9 cellular contexts compared by ENCODE assay signal in the genomic region with DNA sequence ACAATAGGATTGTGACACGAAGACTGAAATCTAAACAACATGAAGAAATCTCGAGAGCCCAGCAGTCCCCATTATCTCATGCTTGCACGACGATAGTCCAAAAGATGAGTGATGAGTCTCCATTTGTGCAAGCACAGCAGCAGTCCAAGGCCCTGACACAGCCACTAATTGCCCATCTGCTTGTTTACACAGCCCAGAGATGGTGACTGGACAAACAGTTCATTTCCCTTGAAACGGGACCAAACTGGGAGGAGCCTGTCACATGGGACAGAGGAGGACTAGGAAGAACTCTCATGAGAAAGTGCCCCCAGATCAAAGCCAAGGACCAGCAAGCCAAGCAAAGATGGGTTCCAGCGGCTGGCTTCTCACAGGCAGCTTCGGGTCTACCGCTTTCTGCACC.
A peak's percentile ranks its signal among the peaks of the same experiment; 100 is the strongest.
DNase-seq lines count a peak whose midpoint lies in the region; ATAC-seq and TF ChIP-seq lines count a peak whose summit lies in the region.
"Had no signal": no experiment of that assay in that cellular context is flagged by ENCODE, and none has a peak within 500 bp of the region (broad histone marks: within the 10 kb centered on the region; RNA-seq: fewer than 3 reads in every experiment).

No MANE protein-coding gene starts in this region.

- no peaks in the 10 kb centered on the region for H3K9me2 ChIP-seq in hepatocyte (replicated peaks; ENCODE audit: insufficient read depth)

- H3K4me3 ChIP-seq in hepatocyte (no peak overlapping the region), suprapubic skin (no peak overlapping the region)
- H3K4me3 ChIP-seq: left ventricle myocardium inferior had no signal

- H3K4me1 ChIP-seq in hepatocyte (ENCODE audit: insufficient read depth) (no peaks in the 10 kb centered on the region), suprapubic skin (no peaks in the 10 kb centered on the region)
- H3K4me1 ChIP-seq: left ventricle myocardium inferior had no signal

- no peaks in the 10 kb centered on the region for H3K36me3 ChIP-seq in hepatocyte (replicated peaks; ENCODE audit: insufficient read depth, low read depth)
- H3K36me3 ChIP-seq in suprapubic skin = no peaks in the 10 kb centered on the region
- H3K36me3 ChIP-seq: left ventricle myocardium inferior had no signal

- TF ChIP-seq EP300 in suprapubic skin (IDR thresholded peaks at IDR 0.05) = no peak

- H4K20me1 ChIP-seq in hepatocyte (ENCODE audit: insufficient read depth, poor library complexity, severe bottlenecking) = no peaks in the 10 kb centered on the region

- 73% methylated on average over 8 of the region's 8 CpGs for WGBS in hepatocyte (ENCODE audit: low lambda C conversion rate, missing lambda C conversion rate)
- 73% methylated on average over 8 of the region's 8 CpGs for WGBS in suprapubic skin

- H3K27ac ChIP-seq in hepatocyte (no peak overlapping the region), suprapubic skin (peak overlapping the region; percentile 25)
- H3K27ac ChIP-seq: left ventricle myocardium inferior had no signal

- no peak overlapping the region for H2AFZ ChIP-seq in hepatocyte

- H3K9me3 ChIP-seq in hepatocyte (ENCODE audit: low read depth) = no peaks in the 10 kb centered on the region
- H3K9me3 ChIP-seq in suprapubic skin = no peaks in the 10 kb centered on the region
- H3K9me3 ChIP-seq: left ventricle myocardium inferior had no signal

- peak; percentile 70 for ATAC-seq in SK-N-SH treated with all-trans-retinoic acid at 6 μM for 48 hours
- no peak for ATAC-seq in GM18909 (IDR thresholded peaks at IDR 0.05; ENCODE audit: poor library complexity, unreplicated experiment)
- no peak for ATAC-seq in GM21825 (IDR thresholded peaks at IDR 0.05; ENCODE audit: unreplicated experiment)

- no peak for TF ChIP-seq CTCF in hepatocyte (IDR thresholded peaks at IDR 0.05; ENCODE audit: poor library complexity)
- no peak for TF ChIP-seq CTCF in suprapubic skin (IDR thresholded peaks at IDR 0.05)

- no peak overlapping the region for H3K4me2 ChIP-seq in hepatocyte

- TF ChIP-seq POLR2A in suprapubic skin (IDR thresholded peaks at IDR 0.05) = no peak

- peak; percentile 76 for DNase-seq in HT1080 (ENCODE audit: low read depth)
- DNase-seq in hepatocyte (ENCODE audit: low spot score) = peak; percentile 24
- DNase-seq in suprapubic skin (ENCODE audit: low spot score in 2 of 2) = peak in 1 of 2 donors; percentile 83
- no peak for DNase-seq in KG1 (lab: John Stamatoyannopoulos, UW)
- DNase-seq: activated CD4-positive, alpha-beta T cell treated with anti-CD3 and anti-CD28 coated beads for 4 hours; left ventricle myocardium inferior had no signal

- no peaks in the 10 kb centered on the region for H3K27me3 ChIP-seq in hepatocyte
- no peaks in the 10 kb centered on the region for H3K27me3 ChIP-seq in suprapubic skin

- H3K79me2 ChIP-seq in hepatocyte = no peaks in the 10 kb centered on the region

TF ChIP-seq in SK-N-SH treated with all-trans-retinoic acid at 6 μM for 48 hours, 23 proteins besides CTCF, POLR2A, EP300 and RAD21:
- no peak for TF ChIP-seq ESRRG (CRISPR knock-in tag; IDR thresholded peaks at IDR 0.05)
- TF ChIP-seq ISL1 (CRISPR knock-in tag; IDR thresholded peaks at IDR 0.05) = 0 out of 2 replicates have a peak, but pooled peaks have one; percentile 20
- TF ChIP-seq CSDC2 (CRISPR knock-in tag; IDR thresholded peaks at IDR 0.05) = no peak
- no peak for TF ChIP-seq BACH2 (CRISPR knock-in tag; IDR thresholded peaks at IDR 0.05; ENCODE audit: borderline replicate concordance)
- no peak for TF ChIP-seq TCF4 (CRISPR knock-in tag; IDR thresholded peaks at IDR 0.05; ENCODE audit: borderline replicate concordance)
TF ChIP-seq in SK-N-SH treated with all-trans-retinoic acid at 6 μM for 48 hours: peak in this region for 1.
